Comparison of ENCODE assay signal across 9 cellular contexts in genomic region chr6:137493218-137494038, GRCh38. TPM values are rescaled to one million over a fixed set of nuclear protein-coding genes. Genes with fewer than 3 reads are reported as not detected.
DNase-seq lines count a peak whose midpoint lies in the region; ATAC-seq and TF ChIP-seq lines count a peak whose summit lies in the region.
"Had no signal": no experiment of that assay in that cellular context is flagged by ENCODE, and none has a peak within 500 bp of the region (broad histone marks: within the 10 kb centered on the region; RNA-seq: fewer than 3 reads in every experiment).

No MANE protein-coding gene starts in this region.

- H3K4me3 ChIP-seq in trophoblast cell (ENCODE audit: low read depth, low read length) (no peak overlapping the region), transverse colon (peak overlapping the region in 1 of 4 donors; percentile 10)

- DNase-seq in GM20000 (ENCODE audit: low spot score) (peak; percentile 44), endothelial cell (ENCODE audit: low spot score) (no peak), trophoblast cell (no peak), iPS-NIHi7 (ENCODE audit: extremely low spot score) (no peak), transverse colon (no peak)
- no peak for DNase-seq in T-helper 2 cell treated with Interferon-gamma antibody and Interleukin-4, amounts not matched to agents 5 μg/mL and 100 μg/mL, for 36 hours (ENCODE audit: low spot score)
- DNase-seq: islet precursor cell had no signal

- TF ChIP-seq POLR2A in transverse colon (IDR thresholded peaks at IDR 0.05), result no peak

- no peak overlapping the region for H4K8ac ChIP-seq in trophoblast cell (ENCODE audit: low read depth, low read length)

- no peak overlapping the region for H4K12ac ChIP-seq in trophoblast cell (ENCODE audit: low read depth, low read length)

- no CpG with 5 or more reads among the region's 77 CpGs for WGBS in trophoblast cell (ENCODE audit: extremely low coverage, insufficient coverage, insufficient read length)
- WGBS in transverse colon (ENCODE audit: low coverage in 1 of 2), 2 donors, result 14% methylated on average over 56 of the region's 77 CpGs; no CpG with 5 or more reads in 1 of the 2 donors

- no peak overlapping the region for H3K27ac Mint-ChIP-seq in T-helper 2 cell treated with Interferon-gamma antibody and Interleukin-4, amounts not matched to agents 5 μg/mL and 100 μg/mL, for 36 hours
- H3K27ac Mint-ChIP-seq in endothelial cell (ENCODE audit: unreplicated experiment), result no peak overlapping the region

- H3K23ac ChIP-seq in trophoblast cell (ENCODE audit: low read length), result peak overlapping the region; percentile 83

- H2BK120ac ChIP-seq in trophoblast cell (ENCODE audit: insufficient read depth, low read length, poor library complexity), result no peak overlapping the region

- H3K18ac ChIP-seq in trophoblast cell (ENCODE audit: low read length), result no peak overlapping the region

- H3K27ac ChIP-seq in trophoblast cell (ENCODE audit: low read depth, low read length) (no peak overlapping the region), transverse colon (no peak overlapping the region)

- no peak overlapping the region for H3K9ac ChIP-seq in trophoblast cell (ENCODE audit: low read length)

- no peaks in the 10 kb centered on the region for H3K79me2 ChIP-seq in trophoblast cell (ENCODE audit: control insufficient read depth, insufficient read depth, low read length, poor library complexity)

- H2BK5ac ChIP-seq in trophoblast cell (ENCODE audit: low read depth, low read length, poor library complexity), result no peak overlapping the region

- H3K14ac ChIP-seq in trophoblast cell (ENCODE audit: low read length), result no peak overlapping the region

- H4K91ac ChIP-seq in trophoblast cell (ENCODE audit: low read depth, low read length), result no peak overlapping the region

- H3K9me3 Mint-ChIP-seq in T-helper 2 cell treated with Interferon-gamma antibody and Interleukin-4, amounts not matched to agents 5 μg/mL and 100 μg/mL, for 36 hours, result no peaks in the 10 kb centered on the region
- H3K9me3 Mint-ChIP-seq in endothelial cell (ENCODE audit: unreplicated experiment), result no peaks in the 10 kb centered on the region

- intact Hi-C loops in transverse colon (cut with DNase I; ENCODE audit: low total_unique reads), result no loop called here

- H3K4me1 ChIP-seq in trophoblast cell (ENCODE audit: control insufficient read depth in 1 of 2, insufficient read depth in 2 of 2, low read length in 2 of 2), result peaks cover 27 to 35% of the 10 kb centered on the region in 2 experiments
- H3K4me1 ChIP-seq in transverse colon, result peaks cover 9 to 59% (median 31%) of the 10 kb centered on the region in 4 donors

- H3K4me3 Mint-ChIP-seq in T-helper 2 cell treated with Interferon-gamma antibody and Interleukin-4, amounts not matched to agents 5 μg/mL and 100 μg/mL, for 36 hours, result peak overlapping the region; percentile 54
- H3K4me3 Mint-ChIP-seq in endothelial cell (ENCODE audit: unreplicated experiment), result peak overlapping the region; percentile 78

- H2AK5ac ChIP-seq in trophoblast cell (ENCODE audit: low read length), result no peak overlapping the region

- TF ChIP-seq CTCF in GM20000 (IDR thresholded peaks at IDR 0.05; ENCODE audit: extremely low read depth, missing control alignments) (no peak), endothelial cell (IDR thresholded peaks at IDR 0.05; ENCODE audit: unreplicated experiment) (no peak), transverse colon (IDR thresholded peaks at IDR 0.05) (no peak)

- peaks cover 11% of the 10 kb centered on the region for H3K36me3 Mint-ChIP-seq in T-helper 2 cell treated with Interferon-gamma antibody and Interleukin-4, amounts not matched to agents 5 μg/mL and 100 μg/mL, for 36 hours (ENCODE audit: low read depth)
- peaks cover 5% of the 10 kb centered on the region for H3K36me3 Mint-ChIP-seq in endothelial cell (ENCODE audit: low read depth, unreplicated experiment)

- TF ChIP-seq EP300 in transverse colon (IDR thresholded peaks at IDR 0.05; ENCODE audit: low read depth), result no peak

- peaks cover 35% of the 10 kb centered on the region for H3K4me1 Mint-ChIP-seq in T-helper 2 cell treated with Interferon-gamma antibody and Interleukin-4, amounts not matched to agents 5 μg/mL and 100 μg/mL, for 36 hours (ENCODE audit: low read depth)
- H3K4me1 Mint-ChIP-seq in endothelial cell (ENCODE audit: unreplicated experiment), result peaks cover 40% of the 10 kb centered on the region

- H3K36me3 ChIP-seq in trophoblast cell (ENCODE audit: control insufficient read depth in 1 of 2, insufficient read depth in 2 of 2, low read length in 2 of 2) (no peaks in the 10 kb centered on the region), transverse colon (no peaks in the 10 kb centered on the region)

- peak overlapping the region; percentile 37 for H2AFZ ChIP-seq in trophoblast cell (ENCODE audit: insufficient read depth, low read length, poor library complexity)

- ATAC-seq in HG03469 (IDR thresholded peaks at IDR 0.05; ENCODE audit: unreplicated experiment) (no peak), HG03457 (IDR thresholded peaks at IDR 0.05; ENCODE audit: unreplicated experiment) (no peak)

- H2BK12ac ChIP-seq in trophoblast cell (ENCODE audit: low read length), result no peak overlapping the region

- in situ Hi-C loops in transverse colon (cut with MboI; ENCODE audit: low pct_ligation_motif_present in 1 of 4, low pct_unique_long_range_greater_than_20kb in 1 of 4, low sequenced_read_pairs in 3 of 4), result no loop called here

- H3K79me1 ChIP-seq in trophoblast cell (ENCODE audit: low read length), result no peaks in the 10 kb centered on the region

- no peak overlapping the region for H3K4ac ChIP-seq in trophoblast cell (ENCODE audit: low read depth, low read length)

- H3K9me3 ChIP-seq in trophoblast cell (ENCODE audit: insufficient read depth, low read depth, low read length) (peaks cover 12% of the 10 kb centered on the region), transverse colon (no peaks in the 10 kb centered on the region)

- H3K27me3 Mint-ChIP-seq in T-helper 2 cell treated with Interferon-gamma antibody and Interleukin-4, amounts not matched to agents 5 μg/mL and 100 μg/mL, for 36 hours (ENCODE audit: low read depth), result peaks cover 93% of the 10 kb centered on the region
- H3K27me3 Mint-ChIP-seq in endothelial cell (ENCODE audit: unreplicated experiment), result peaks cover 38% of the 10 kb centered on the region

- H3K4me2 ChIP-seq in trophoblast cell (ENCODE audit: low read length), result peak overlapping the region; percentile 4

- H3K27me3 ChIP-seq in trophoblast cell (ENCODE audit: insufficient read depth, low read length) (peaks cover 96% of the 10 kb centered on the region), transverse colon (peaks cover 100% of the 10 kb centered on the region)

RNA-seq across cellular contexts. Expression of gene OLIG3, which starts 0.8 kb away (rescaled TPM):
- not detected for total RNA-seq in endothelial cell (ENCODE audit: unreplicated experiment)
- polyA plus RNA-seq in trophoblast cell (2013), result 0.03 TPM in 1 of 2 replicates, not detected in the other
- not detected for total RNA-seq in transverse colon
